Comparison of ENCODE assay signal across 28 cellular contexts in genomic region chr14:57760891-57761290, GRCh38.
"Had no signal": no experiment of that assay in that cellular context is flagged by ENCODE, and none has a peak within 500 bp of the region (broad histone marks: within the 10 kb centered on the region; RNA-seq: fewer than 3 reads in every experiment).

No MANE protein-coding gene starts in this region.

- H3K36me3 ChIP-seq: adrenal gland, esophagus muscularis mucosa had no signal

- H3K27me3 ChIP-seq: adrenal gland, body of pancreas, esophagus muscularis mucosa had no signal

- ATAC-seq: activated CD8-positive, alpha-beta memory T cell treated with anti-CD3 and anti-CD28 coated beads, Interleukin-2, amount 10 ng/mL, durations not matched to agents 7 days and 5 days; activated CD8-positive, alpha-beta T cell treated with anti-CD3 and anti-CD28 coated beads, Interleukin-2, amount 10 ng/mL, durations not matched to agents 7 days and 5 days; activated naive CD8-positive, alpha-beta T cell treated with anti-CD3 and anti-CD28 coated beads, Interleukin-2, amount 50 U/mL, for 24 hours; body of pancreas; effector memory CD8-positive, alpha-beta T cell; T-helper 17 cell; WTC11 had no signal

- H3K27ac ChIP-seq: adrenal gland, body of pancreas, esophagus muscularis mucosa had no signal

- DNase-seq: activated CD4-positive, alpha-beta memory T cell treated with anti-CD3 and anti-CD28 coated beads for 36 hours; activated CD4-positive, alpha-beta T cell treated with anti-CD3 and anti-CD28 coated beads, Interleukin-2, amount 10 ng/mL, durations not matched to agents 24 days and 14 days; activated CD8-positive, alpha-beta memory T cell treated with anti-CD3 and anti-CD28 coated beads, Interleukin-2, amount 10 ng/mL, durations not matched to agents 7 days and 5 days; activated CD8-positive, alpha-beta memory T cell treated with anti-CD3 and anti-CD28 coated beads, Interleukin-2, amount 50 U/mL, for 4 hours; activated CD8-positive, alpha-beta T cell treated with anti-CD3 and anti-CD28 coated beads, Interleukin-2, amount 10 ng/mL, durations not matched to agents 7 days and 5 days; activated effector memory CD4-positive, alpha-beta T cell treated with anti-CD3 and anti-CD28 coated beads, Interleukin-2, amount 50 U/mL, for 16 hours; activated naive CD4-positive, alpha-beta T cell treated with anti-CD3 and anti-CD28 coated beads for 36 hours; activated naive CD8-positive, alpha-beta T cell treated with anti-CD3 and anti-CD28 coated beads for 36 hours; activated naive CD8-positive, alpha-beta T cell treated with anti-CD3 and anti-CD28 coated beads, Interleukin-2, amount 50 U/mL, for 24 hours; activated T-cell treated with anti-CD3 and anti-CD28 coated beads, Interleukin-2, amount 50 U/mL, for 1 hour; activated T-cell treated with anti-CD3 and anti-CD28 coated beads, Interleukin-2, amount 50 U/mL, for 48 hours; adrenal gland; amygdala; aorta; body of pancreas; caudate nucleus; cortex of kidney; dermis blood vessel endothelial cell; effector CD4-positive, alpha-beta T cell; effector memory CD8-positive, alpha-beta T cell; erythroblast; foreskin fibroblast; head of caudate nucleus; hippocampal formation; T-helper 17 cell; T1000 had no signal

- H3K4me3 ChIP-seq: adrenal gland, body of pancreas, esophagus muscularis mucosa had no signal

- H3K9me3 ChIP-seq: adrenal gland, body of pancreas, esophagus muscularis mucosa had no signal

- H3K4me1 ChIP-seq: adrenal gland, body of pancreas, esophagus muscularis mucosa had no signal
